Comparison of ENCODE assay signal across 16 cellular contexts in genomic region chr3:31748281-31749245, GRCh38.
DNase-seq lines count a peak whose midpoint lies in the region; ATAC-seq, FAIRE-seq and TF ChIP-seq lines count a peak whose summit lies in the region.
"Had no signal": no experiment of that assay in that cellular context is flagged by ENCODE, and none has a peak within 500 bp of the region (broad histone marks: within the 10 kb centered on the region; RNA-seq: fewer than 3 reads in every experiment).

No MANE protein-coding gene starts in this region.

- H3K27me3 ChIP-seq in CD8-positive, alpha-beta memory T cell (ENCODE audit: insufficient read depth, low read length, poor library complexity, severe bottlenecking), result no peaks in the 10 kb centered on the region

- H3K36me3 ChIP-seq in CD8-positive, alpha-beta memory T cell (ENCODE audit: insufficient read depth, low read length), result no peaks in the 10 kb centered on the region

- peak overlapping the region; percentile 67 for H3K27ac Mint-ChIP-seq in nephron progenitor cell
- H3K27ac Mint-ChIP-seq in CD8-positive, alpha-beta memory T cell, result no peak overlapping the region
- H3K27ac Mint-ChIP-seq: CD14-positive monocyte had no signal

- POLR2A ChIA-PET in A549 (lab: Yijun Ruan, JAX), result no interaction called here
- POLR2A ChIA-PET in CD8-positive, alpha-beta memory T cell (lab: Charles Lee), result no interaction called here

- TF ChIP-seq CTCF in A549 (IDR thresholded peaks at IDR 0.05) (no peak), LNCaP clone FGC (IDR thresholded peaks at IDR 0.05; ENCODE audit: control insufficient read depth, extremely low read depth, insufficient read depth) (no peak), nephron progenitor cell (IDR thresholded peaks at IDR 0.05) (no peak)

- no peaks in the 10 kb centered on the region for H3K9me3 ChIP-seq in A549
- H3K9me3 ChIP-seq in CD8-positive, alpha-beta memory T cell (ENCODE audit: low read length), result no peaks in the 10 kb centered on the region

- H3K4me2 ChIP-seq in A549, result no peak overlapping the region

- H3K4me3 ChIP-seq in A549, result no peak overlapping the region
- H3K4me3 ChIP-seq in LNCaP clone FGC (ENCODE audit: low read depth, low read length), result no peak overlapping the region
- H3K4me3 ChIP-seq in CD8-positive, alpha-beta memory T cell (ENCODE audit: low read length), result no peak overlapping the region

- DNase-seq in A549 (ENCODE audit: low read depth in 1 of 2, low spot score in 1 of 2), result no peak
- peak; percentile 80 for DNase-seq in LNCaP clone FGC (ENCODE audit: low read depth)
- peak; percentile 71 for DNase-seq in amniotic epithelial cell (ENCODE audit: low read depth)
- DNase-seq in nephron progenitor cell, result no peak
- no peak for DNase-seq in iPS-NIHi7 (ENCODE audit: extremely low spot score)
- DNase-seq in CD8-positive, alpha-beta memory T cell, result no peak
- DNase-seq: DMS53; H7; IMR-90; NCI-H187; NCI-H446 treated with DMSO at 0.1 percent for 48 hours; NK-92 treated with Interleukin-12 subunit alpha and Interleukin-12 subunit beta, amount 100 ng/mL, for 24 hours; SIG-M5 had no signal

- no peaks in the 10 kb centered on the region for H3K9me3 Mint-ChIP-seq in nephron progenitor cell
- no peaks in the 10 kb centered on the region for H3K9me3 Mint-ChIP-seq in CD8-positive, alpha-beta memory T cell
- H3K9me3 Mint-ChIP-seq: CD14-positive monocyte had no signal

- no peak overlapping the region for H3K27ac ChIP-seq in A549
- H3K27ac ChIP-seq in CD8-positive, alpha-beta memory T cell (ENCODE audit: low read depth, low read length), result no peak overlapping the region

- no peaks in the 10 kb centered on the region for H3K36me3 Mint-ChIP-seq in nephron progenitor cell (ENCODE audit: low read depth)
- H3K36me3 Mint-ChIP-seq in CD8-positive, alpha-beta memory T cell, result no peaks in the 10 kb centered on the region
- H3K36me3 Mint-ChIP-seq: CD14-positive monocyte had no signal

- 74% methylated on average over 10 of the region's 10 CpGs for WGBS in A549 (ENCODE audit: missing lambda C conversion rate)

- peaks cover 57% of the 10 kb centered on the region for H3K4me1 Mint-ChIP-seq in nephron progenitor cell
- no peaks in the 10 kb centered on the region for H3K4me1 Mint-ChIP-seq in CD8-positive, alpha-beta memory T cell
- H3K4me1 Mint-ChIP-seq: CD14-positive monocyte had no signal

- CTCF ChIA-PET in A549 (lab: Yijun Ruan, JAX), result interaction anchor here (1.2 to 1.3 kb wide), 2 partner anchors 24 to 396 kb away, joined by 3 to 4 read pairs; no protein-coding TSS in a partner anchor
- CTCF ChIA-PET in CD8-positive, alpha-beta memory T cell (lab: Charles Lee), result no interaction called here

- H3K27me3 Mint-ChIP-seq in nephron progenitor cell (ENCODE audit: low read depth, poor library complexity), result peaks cover 6% of the 10 kb centered on the region
- peaks cover 0 to 3% of the 10 kb centered on the region in 2 donors for H3K27me3 Mint-ChIP-seq in CD8-positive, alpha-beta memory T cell

- no peak for TF ChIP-seq RAD21 in A549 (conservative IDR thresholded peaks at IDR 0.05 in 1 of 2, IDR thresholded peaks at IDR 0.05 in 1 of 2)

- ATAC-seq in A549, result no peak
- no peak for ATAC-seq in GM21717 (IDR thresholded peaks at IDR 0.05; ENCODE audit: unreplicated experiment)
- ATAC-seq in GM19395 (IDR thresholded peaks at IDR 0.05; ENCODE audit: unreplicated experiment), result no peak

- H3K4me3 Mint-ChIP-seq in nephron progenitor cell, result peak overlapping the region; percentile 46
- no peak overlapping the region for H3K4me3 Mint-ChIP-seq in CD8-positive, alpha-beta memory T cell
- H3K4me3 Mint-ChIP-seq: CD14-positive monocyte had no signal

- FAIRE-seq in A549 (lab: Jason Lieb, UNC), result peak; percentile 7

- no peak for TF ChIP-seq POLR2A in A549 (IDR thresholded peaks at IDR 0.05; ENCODE audit: low read length)

- H3K4me1 ChIP-seq in A549, result no peaks in the 10 kb centered on the region
- no peaks in the 10 kb centered on the region for H3K4me1 ChIP-seq in CD8-positive, alpha-beta memory T cell (ENCODE audit: insufficient read depth, low read length)

- TF ChIP-seq EP300 in A549 (IDR thresholded peaks at IDR 0.05), result no peak

TF ChIP-seq in A549, 52 proteins besides CTCF, POLR2A, EP300 and RAD21:
- TF ChIP-seq HDAC2 (IDR thresholded peaks at IDR 0.05) (no peak), CBX8 (IDR thresholded peaks at IDR 0.05) (no peak), ZNF302 (CRISPR knock-in tag; IDR thresholded peaks at IDR 0.05) (no peak), MAX (IDR thresholded peaks at IDR 0.05) (no peak), HOXB5 (CRISPR knock-in tag; IDR thresholded peaks at IDR 0.05) (no peak)

Comparison
In these comparisons a context has a peak if more than half of its experiments do, and no peak if none do; other contexts are left out.
1. DNase-seq: peak in LNCaP clone FGC (single experiment) and amniotic epithelial cell (single experiment); none in A549 (0 of 2), nephron progenitor cell (single experiment), iPS-NIHi7 (single experiment) and CD8-positive, alpha-beta memory T cell (0 of 5).